In the genomic region with DNA sequence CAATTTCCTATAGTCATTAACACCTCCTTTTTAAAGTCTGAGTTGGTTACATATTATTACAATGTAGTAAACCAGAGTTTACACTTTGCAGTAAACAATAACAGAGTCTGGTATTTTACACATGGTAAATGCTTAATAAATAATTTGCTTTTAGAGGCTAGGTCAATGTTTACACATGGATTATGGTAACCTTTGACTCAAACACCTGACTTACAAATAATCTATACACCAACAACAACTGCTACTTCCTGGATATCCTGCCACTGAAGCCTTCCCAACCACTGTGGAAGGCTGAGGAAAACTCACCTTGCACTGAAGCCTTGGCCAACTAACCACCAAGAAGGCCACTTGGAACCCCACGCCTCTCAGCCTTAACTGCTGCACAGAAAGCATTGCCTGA, we compare ENCODE assay signal across 26 cellular contexts. TPM values are rescaled to one million over a fixed set of nuclear protein-coding genes. Genes with fewer than 3 reads are reported as not detected.
DNase-seq lines count a peak whose midpoint lies in the region; FAIRE-seq and TF ChIP-seq lines count a peak whose summit lies in the region.
"Had no signal": no experiment of that assay in that cellular context is flagged by ENCODE, and none has a peak within 500 bp of the region (broad histone marks: within the 10 kb centered on the region; RNA-seq: fewer than 3 reads in every experiment).

No MANE protein-coding gene starts in this region.

- H3K9ac ChIP-seq in Loucy (ENCODE audit: low read depth, low read length, poor library complexity, severe bottlenecking): no peak overlapping the region
- H3K9ac ChIP-seq in endodermal cell (ENCODE audit: extremely low read depth, low read length, poor library complexity, severe bottlenecking): no peak overlapping the region
- H3K9ac ChIP-seq: BLaER1 had no signal

- H3K9me3 ChIP-seq in left ventricle myocardium inferior (replicated peaks) (no peaks in the 10 kb centered on the region), right atrium auricular region (no peaks in the 10 kb centered on the region), Loucy (ENCODE audit: insufficient read depth, low read depth, low read length) (no peaks in the 10 kb centered on the region), endodermal cell (ENCODE audit: control insufficient read depth, low read length) (no peaks in the 10 kb centered on the region), small intestine (ENCODE audit: control insufficient read depth, low read depth) (no peaks in the 10 kb centered on the region)
- H3K9me3 ChIP-seq: BLaER1 had no signal

- H4K20me1 ChIP-seq in Loucy (ENCODE audit: insufficient read depth, low read length, poor library complexity, severe bottlenecking): no peaks in the 10 kb centered on the region

- H3K36me3 ChIP-seq in left ventricle myocardium inferior (no peaks in the 10 kb centered on the region), right atrium auricular region (no peaks in the 10 kb centered on the region), Loucy (ENCODE audit: insufficient read depth, low read length) (no peaks in the 10 kb centered on the region), endodermal cell (ENCODE audit: control insufficient read depth, insufficient read depth, low read length) (peaks cover 5% of the 10 kb centered on the region), small intestine (ENCODE audit: control insufficient read depth in 2 of 2, insufficient read depth in 2 of 2, low read length in 2 of 2) (no peaks in the 10 kb centered on the region)
- H3K36me3 ChIP-seq: BLaER1 had no signal

- no peaks in the 10 kb centered on the region for H3K27me3 ChIP-seq in left ventricle myocardium inferior (ENCODE audit: low read depth)
- H3K27me3 ChIP-seq in right atrium auricular region: no peaks in the 10 kb centered on the region
- no peaks in the 10 kb centered on the region for H3K27me3 ChIP-seq in Loucy (ENCODE audit: insufficient read depth, low read length, poor library complexity, severe bottlenecking)
- H3K27me3 ChIP-seq in endodermal cell (ENCODE audit: control insufficient read depth, insufficient read depth, low read length, poor library complexity, severe bottlenecking): no peaks in the 10 kb centered on the region
- no peaks in the 10 kb centered on the region for H3K27me3 ChIP-seq in small intestine (ENCODE audit: control insufficient read depth in 2 of 2, insufficient read depth in 2 of 2, low read length in 2 of 2)
- H3K27me3 ChIP-seq: BLaER1 had no signal

- intact Hi-C loops in left ventricle myocardium inferior (cut with micrococcal nuclease): no loop called here

- H3K27me3 Mint-ChIP-seq in endodermal cell (ENCODE audit: insufficient read depth): no peaks in the 10 kb centered on the region

- TF ChIP-seq CTCF in left ventricle myocardium inferior (IDR thresholded peaks at IDR 0.05; ENCODE audit: borderline replicate concordance) (no peak), right atrium auricular region (IDR thresholded peaks at IDR 0.05) (no peak), Loucy (conservative IDR thresholded peaks at IDR 0.05; ENCODE audit: low read length) (no peak), endodermal cell (conservative IDR thresholded peaks at IDR 0.05) (no peak)

- H3K4me3 ChIP-seq in left ventricle myocardium inferior (no peak overlapping the region), right atrium auricular region (no peak overlapping the region), Loucy (ENCODE audit: low read length, poor library complexity, severe bottlenecking) (no peak overlapping the region), endodermal cell (ENCODE audit: low read length) (peak overlapping the region; percentile 11), small intestine (ENCODE audit: low read depth in 1 of 2, low read length in 2 of 2) (peak overlapping the region in 1 of 2 donors; percentile 28)
- H3K4me3 ChIP-seq: BLaER1 had no signal

- peak overlapping the region; percentile 43 for H3K27ac ChIP-seq in left ventricle myocardium inferior (replicated peaks)
- H3K27ac ChIP-seq in right atrium auricular region: peak overlapping the region in 1 of 2 donors; percentile 49
- H3K27ac ChIP-seq in endodermal cell (ENCODE audit: low read depth, low read length): no peak overlapping the region
- peak overlapping the region; percentile 76 to 81 for H3K27ac ChIP-seq in small intestine (ENCODE audit: low read depth in 1 of 2, low read length in 1 of 2)
- H3K27ac ChIP-seq: BLaER1, RWPE1 had no signal

- peaks cover 25% of the 10 kb centered on the region; the same call in 1 of the 2 replicates for H3K79me2 ChIP-seq in Loucy (ENCODE audit: insufficient read depth, low read length)

- H3K4me1 ChIP-seq in left ventricle myocardium inferior (peaks cover 57% of the 10 kb centered on the region), right atrium auricular region (peaks cover 0 to 27% of the 10 kb centered on the region in 2 donors), Loucy (ENCODE audit: insufficient read depth, low read length, poor library complexity, severe bottlenecking) (peaks cover 48% of the 10 kb centered on the region), endodermal cell (ENCODE audit: control insufficient read depth, insufficient read depth, low read length) (peaks cover 21% of the 10 kb centered on the region), small intestine (ENCODE audit: control insufficient read depth in 2 of 2, insufficient read depth in 1 of 2, low read depth in 1 of 2, low read length in 1 of 2) (peaks cover 2 to 3% of the 10 kb centered on the region in 2 donors)

- H3K4me1 Mint-ChIP-seq in endodermal cell: peaks cover 67% of the 10 kb centered on the region

- DNase-seq in left ventricle myocardium inferior (no peak), right atrium auricular region (ENCODE audit: low spot score) (no peak), endodermal cell (no peak), small intestine (peak; percentile 66), GOT3 (lab: John Stamatoyannopoulos, UW) (no peak), SHP77 (lab: John Stamatoyannopoulos, UW) (no peak), inferior parietal cortex (ENCODE audit: extremely low spot score) (no peak)
- DNase-seq: 8988T; CD4-positive, CD25-positive, alpha-beta regulatory T cell; DMS153; KBM-7; MM.1S; NCI-H1048; NCI-H1417; NCI-H1694; NCI-H2029 treated with DMSO at 0.1 percent for 48 hours; NCI-H446 treated with DMSO at 0.1 percent for 48 hours; NCI-H526; NCI-H82; NK-92 treated with Interleukin-12 subunit alpha and Interleukin-12 subunit beta, amount 100 ng/mL, for 24 hours; SIG-M5 had no signal

- H3K36me3 Mint-ChIP-seq in endodermal cell (ENCODE audit: low read depth): peaks cover 12% of the 10 kb centered on the region

- no peak overlapping the region for H3K4me3 Mint-ChIP-seq in endodermal cell
- H3K4me3 Mint-ChIP-seq: CD4-positive, CD25-positive, alpha-beta regulatory T cell had no signal

- no peaks in the 10 kb centered on the region for H3K9me3 Mint-ChIP-seq in endodermal cell
- H3K9me3 Mint-ChIP-seq: CD4-positive, CD25-positive, alpha-beta regulatory T cell had no signal

- peak overlapping the region; percentile 75 for H3K4me2 ChIP-seq in Loucy (ENCODE audit: low read depth, low read length, poor library complexity, severe bottlenecking)
- H3K4me2 ChIP-seq: BLaER1 had no signal

- no peak overlapping the region for H2AFZ ChIP-seq in Loucy (ENCODE audit: low read length)

- H3K9me2 ChIP-seq in Loucy (replicated peaks; ENCODE audit: low read depth, low read length): no peaks in the 10 kb centered on the region

- 93 to 100% methylated on average over 1 of the region's 1 CpG for WGBS in endodermal cell (ENCODE audit: insufficient coverage in 1 of 2, insufficient read length in 1 of 2), 2 experiments
- 35 to 74% (median 74%) methylated on average over 1 of the region's 1 CpG for WGBS in small intestine, 3 donors

- FAIRE-seq in small intestine (lab: Jason Lieb, UNC): no peak
- FAIRE-seq: GM18507 had no signal

- no peaks in the 10 kb centered on the region for H3F3A ChIP-seq in Loucy (ENCODE audit: low read depth)

- H3K27ac Mint-ChIP-seq in endodermal cell: peak overlapping the region; percentile 77
- H3K27ac Mint-ChIP-seq: CD4-positive, CD25-positive, alpha-beta regulatory T cell had no signal

RNA-seq across cellular contexts. Expression of gene ALS2, which starts 5.4 kb away (rescaled TPM):
- total RNA-seq in left ventricle myocardium inferior (42.0 TPM), right atrium auricular region (10 to 100 TPM; 31.0 to 31.8 TPM), endodermal cell (10 to 100 TPM; 56.6 to 58.5 TPM)
- 26.0 TPM for polyA plus RNA-seq in endodermal cell (2013, experiment 1 of 2)
- polyA plus RNA-seq in endodermal cell (2013, experiment 2 of 2): 25.8 TPM
- 10 to 100 TPM in 1 of 3 donors, 1 to 10 TPM in 2; 8.4 to 13.0 (median 8.6) TPM for polyA plus RNA-seq in small intestine

RNA-seq across cellular contexts. Expression of gene CDK15, which starts 31.0 kb away (rescaled TPM):
- 0.16 TPM for total RNA-seq in left ventricle myocardium inferior
- total RNA-seq in right atrium auricular region: not detected
- total RNA-seq in endodermal cell: under 1 TPM in 1 of 2 donors, not detected in 1; 0.35 TPM
- polyA plus RNA-seq in endodermal cell (2013, experiment 1 of 2): 0.07 TPM
- not detected for polyA plus RNA-seq in endodermal cell (2013, experiment 2 of 2)
- polyA plus RNA-seq in small intestine: under 1 TPM in 2 of 3 donors, not detected in 1; 0.52 to 0.54 TPM
- total RNA-seq: CD4-positive, CD25-positive, alpha-beta regulatory T cell; G401 had no signal
- polyA plus RNA-seq: CD4-positive, CD25-positive, alpha-beta regulatory T cell had no signal
